1 cellular context compared by ENCODE assay signal in the genomic region with DNA sequence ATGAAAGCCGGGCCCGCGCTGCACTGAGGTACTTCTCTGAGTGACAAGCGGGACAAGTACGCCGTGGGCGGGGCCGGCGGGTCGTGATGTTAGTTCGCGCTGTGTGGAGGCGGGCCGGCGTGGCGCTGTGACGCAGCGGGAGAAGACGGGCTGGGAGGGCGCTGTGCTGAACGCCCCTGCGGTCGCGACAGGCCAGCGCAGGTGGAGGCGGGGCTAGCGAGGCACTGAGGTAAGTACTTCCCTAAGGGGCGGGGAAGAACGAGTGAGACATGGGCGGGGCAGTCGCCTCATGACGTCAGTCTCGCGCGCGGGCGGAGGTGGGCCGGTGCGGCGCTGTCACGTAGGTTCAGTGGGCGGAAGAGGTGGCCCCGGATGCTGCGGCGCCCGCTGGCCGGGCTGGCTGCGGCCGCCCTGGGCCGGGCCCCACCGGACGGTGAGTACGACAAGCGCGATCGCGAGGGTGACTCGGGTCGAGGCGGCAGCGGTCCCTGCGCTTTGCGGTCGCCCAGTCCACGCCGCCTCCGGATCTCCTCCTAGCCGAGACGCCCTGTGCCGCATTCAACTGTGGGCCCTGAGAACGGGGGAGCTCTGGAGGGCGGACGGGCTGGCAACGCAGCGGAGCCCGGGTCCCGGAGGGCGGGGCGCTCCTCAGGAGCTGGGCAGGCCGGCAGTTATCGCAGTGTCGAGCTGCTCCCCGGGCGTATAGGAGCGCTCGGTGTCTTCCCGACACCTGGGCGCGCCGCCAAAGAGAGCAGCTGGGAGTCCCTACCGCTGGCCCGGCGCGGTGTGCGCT.
TF ChIP-seq lines count a peak whose summit lies in the region.

A gene with protein sequence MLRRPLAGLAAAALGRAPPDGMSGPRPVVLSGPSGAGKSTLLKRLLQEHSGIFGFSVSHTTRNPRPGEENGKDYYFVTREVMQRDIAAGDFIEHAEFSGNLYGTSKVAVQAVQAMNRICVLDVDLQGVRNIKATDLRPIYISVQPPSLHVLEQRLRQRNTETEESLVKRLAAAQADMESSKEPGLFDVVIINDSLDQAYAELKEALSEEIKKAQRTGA (plus strand): TSS at position 349 of the 793 bp plus-strand sequence. CDS start 24 bp downstream, at position 373.

TF ChIP-seq in HepG2, 621 proteins besides CTCF, POLR2A, EP300 and RAD21 (continued from another document and continues in another):
- TF ChIP-seq, protein P1, sequence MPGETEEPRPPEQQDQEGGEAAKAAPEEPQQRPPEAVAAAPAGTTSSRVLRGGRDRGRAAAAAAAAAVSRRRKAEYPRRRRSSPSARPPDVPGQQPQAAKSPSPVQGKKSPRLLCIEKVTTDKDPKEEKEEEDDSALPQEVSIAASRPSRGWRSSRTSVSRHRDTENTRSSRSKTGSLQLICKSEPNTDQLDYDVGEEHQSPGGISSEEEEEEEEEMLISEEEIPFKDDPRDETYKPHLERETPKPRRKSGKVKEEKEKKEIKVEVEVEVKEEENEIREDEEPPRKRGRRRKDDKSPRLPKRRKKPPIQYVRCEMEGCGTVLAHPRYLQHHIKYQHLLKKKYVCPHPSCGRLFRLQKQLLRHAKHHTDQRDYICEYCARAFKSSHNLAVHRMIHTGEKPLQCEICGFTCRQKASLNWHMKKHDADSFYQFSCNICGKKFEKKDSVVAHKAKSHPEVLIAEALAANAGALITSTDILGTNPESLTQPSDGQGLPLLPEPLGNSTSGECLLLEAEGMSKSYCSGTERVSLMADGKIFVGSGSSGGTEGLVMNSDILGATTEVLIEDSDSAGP (CRISPR knock-in tag; IDR thresholded peaks at IDR 0.05; ENCODE audit: borderline replicate concordance), result peak; percentile 77
- TF ChIP-seq ZNF737 (CRISPR knock-in tag; IDR thresholded peaks at IDR 0.05; ENCODE audit: borderline replicate concordance) (no peak), MIER2 (CRISPR knock-in tag; IDR thresholded peaks at IDR 0.05) (no peak), HMGA1 (CRISPR knock-in tag; conservative IDR thresholded peaks at IDR 0.05) (no peak), SP5 (CRISPR knock-in tag; IDR thresholded peaks at IDR 0.05; ENCODE audit: borderline replicate concordance, low read depth) (peak; percentile 98), PPARG (CRISPR knock-in tag; conservative IDR thresholded peaks at IDR 0.05) (no peak), ZC3H13 (CRISPR knock-in tag; IDR thresholded peaks at IDR 0.05) (no peak; the same call in 1 of the 2 replicates), ZNF207 (IDR thresholded peaks at IDR 0.05; ENCODE audit: borderline replicate concordance) (no peak), FOXK2 (IDR thresholded peaks at IDR 0.05) (no peak), ZNF709 (CRISPR knock-in tag; IDR thresholded peaks at IDR 0.05) (peak; percentile 80), IKZF1 (IDR thresholded peaks at IDR 0.05) (no peak), MBNL3 (CRISPR knock-in tag; conservative IDR thresholded peaks at IDR 0.05) (no peak), ATAD3A (CRISPR knock-in tag; IDR thresholded peaks at IDR 0.05) (no peak), ERF (CRISPR knock-in tag; IDR thresholded peaks at IDR 0.05) (peak; percentile 79; the same call in 1 of the 2 replicates), SOX6 (IDR thresholded peaks at IDR 0.05) (no peak), SOX6 (CRISPR knock-in tag; IDR thresholded peaks at IDR 0.05) (peak; percentile 55; the same call in 1 of the 2 replicates)
- TF ChIP-seq, protein P2, sequence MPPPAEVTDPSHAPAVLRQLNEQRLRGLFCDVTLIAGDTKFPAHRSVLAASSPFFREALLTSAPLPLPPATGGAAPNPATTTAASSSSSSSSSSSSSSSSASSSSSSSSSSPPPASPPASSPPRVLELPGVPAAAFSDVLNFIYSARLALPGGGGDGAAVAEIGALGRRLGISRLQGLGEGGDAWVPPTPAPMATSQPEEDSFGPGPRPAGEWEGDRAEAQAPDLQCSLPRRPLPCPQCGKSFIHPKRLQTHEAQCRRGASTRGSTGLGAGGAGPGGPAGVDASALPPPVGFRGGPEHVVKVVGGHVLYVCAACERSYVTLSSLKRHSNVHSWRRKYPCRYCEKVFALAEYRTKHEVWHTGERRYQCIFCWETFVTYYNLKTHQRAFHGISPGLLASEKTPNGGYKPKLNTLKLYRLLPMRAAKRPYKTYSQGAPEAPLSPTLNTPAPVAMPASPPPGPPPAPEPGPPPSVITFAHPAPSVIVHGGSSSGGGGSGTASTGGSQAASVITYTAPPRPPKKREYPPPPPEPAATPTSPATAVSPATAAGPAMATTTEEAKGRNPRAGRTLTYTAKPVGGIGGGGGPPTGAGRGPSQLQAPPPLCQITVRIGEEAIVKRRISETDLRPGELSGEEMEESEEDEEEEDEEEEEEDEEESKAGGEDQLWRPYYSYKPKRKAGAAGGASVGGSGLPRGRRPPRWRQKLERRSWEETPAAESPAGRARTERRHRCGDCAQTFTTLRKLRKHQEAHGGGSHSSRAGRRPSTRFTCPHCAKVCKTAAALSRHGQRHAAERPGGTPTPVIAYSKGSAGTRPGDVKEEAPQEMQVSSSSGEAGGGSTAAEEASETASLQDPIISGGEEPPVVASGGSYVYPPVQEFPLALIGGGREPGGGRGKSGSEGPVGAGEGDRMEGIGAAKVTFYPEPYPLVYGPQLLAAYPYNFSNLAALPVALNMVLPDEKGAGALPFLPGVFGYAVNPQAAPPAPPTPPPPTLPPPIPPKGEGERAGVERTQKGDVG (CRISPR knock-in tag; IDR thresholded peaks at IDR 0.05; ENCODE audit: borderline replicate concordance), result peak; percentile 51; the same call in 1 of the 2 replicates
- TF ChIP-seq, protein P3, sequence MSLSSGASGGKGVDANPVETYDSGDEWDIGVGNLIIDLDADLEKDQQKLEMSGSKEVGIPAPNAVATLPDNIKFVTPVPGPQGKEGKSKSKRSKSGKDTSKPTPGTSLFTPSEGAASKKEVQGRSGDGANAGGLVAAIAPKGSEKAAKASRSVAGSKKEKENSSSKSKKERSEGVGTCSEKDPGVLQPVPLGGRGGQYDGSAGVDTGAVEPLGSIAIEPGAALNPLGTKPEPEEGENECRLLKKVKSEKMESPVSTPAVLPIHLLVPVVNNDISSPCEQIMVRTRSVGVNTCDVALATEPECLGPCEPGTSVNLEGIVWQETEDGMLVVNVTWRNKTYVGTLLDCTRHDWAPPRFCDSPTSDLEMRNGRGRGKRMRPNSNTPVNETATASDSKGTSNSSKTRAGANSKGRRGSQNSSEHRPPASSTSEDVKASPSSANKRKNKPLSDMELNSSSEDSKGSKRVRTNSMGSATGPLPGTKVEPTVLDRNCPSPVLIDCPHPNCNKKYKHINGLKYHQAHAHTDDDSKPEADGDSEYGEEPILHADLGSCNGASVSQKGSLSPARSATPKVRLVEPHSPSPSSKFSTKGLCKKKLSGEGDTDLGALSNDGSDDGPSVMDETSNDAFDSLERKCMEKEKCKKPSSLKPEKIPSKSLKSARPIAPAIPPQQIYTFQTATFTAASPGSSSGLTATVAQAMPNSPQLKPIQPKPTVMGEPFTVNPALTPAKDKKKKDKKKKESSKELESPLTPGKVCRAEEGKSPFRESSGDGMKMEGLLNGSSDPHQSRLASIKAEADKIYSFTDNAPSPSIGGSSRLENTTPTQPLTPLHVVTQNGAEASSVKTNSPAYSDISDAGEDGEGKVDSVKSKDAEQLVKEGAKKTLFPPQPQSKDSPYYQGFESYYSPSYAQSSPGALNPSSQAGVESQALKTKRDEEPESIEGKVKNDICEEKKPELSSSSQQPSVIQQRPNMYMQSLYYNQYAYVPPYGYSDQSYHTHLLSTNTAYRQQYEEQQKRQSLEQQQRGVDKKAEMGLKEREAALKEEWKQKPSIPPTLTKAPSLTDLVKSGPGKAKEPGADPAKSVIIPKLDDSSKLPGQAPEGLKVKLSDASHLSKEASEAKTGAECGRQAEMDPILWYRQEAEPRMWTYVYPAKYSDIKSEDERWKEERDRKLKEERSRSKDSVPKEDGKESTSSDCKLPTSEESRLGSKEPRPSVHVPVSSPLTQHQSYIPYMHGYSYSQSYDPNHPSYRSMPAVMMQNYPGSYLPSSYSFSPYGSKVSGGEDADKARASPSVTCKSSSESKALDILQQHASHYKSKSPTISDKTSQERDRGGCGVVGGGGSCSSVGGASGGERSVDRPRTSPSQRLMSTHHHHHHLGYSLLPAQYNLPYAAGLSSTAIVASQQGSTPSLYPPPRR (CRISPR knock-in tag; IDR thresholded peaks at IDR 0.05; ENCODE audit: borderline replicate concordance), result peak; percentile 23; the same call in 1 of the 2 replicates
- TF ChIP-seq, protein P4, sequence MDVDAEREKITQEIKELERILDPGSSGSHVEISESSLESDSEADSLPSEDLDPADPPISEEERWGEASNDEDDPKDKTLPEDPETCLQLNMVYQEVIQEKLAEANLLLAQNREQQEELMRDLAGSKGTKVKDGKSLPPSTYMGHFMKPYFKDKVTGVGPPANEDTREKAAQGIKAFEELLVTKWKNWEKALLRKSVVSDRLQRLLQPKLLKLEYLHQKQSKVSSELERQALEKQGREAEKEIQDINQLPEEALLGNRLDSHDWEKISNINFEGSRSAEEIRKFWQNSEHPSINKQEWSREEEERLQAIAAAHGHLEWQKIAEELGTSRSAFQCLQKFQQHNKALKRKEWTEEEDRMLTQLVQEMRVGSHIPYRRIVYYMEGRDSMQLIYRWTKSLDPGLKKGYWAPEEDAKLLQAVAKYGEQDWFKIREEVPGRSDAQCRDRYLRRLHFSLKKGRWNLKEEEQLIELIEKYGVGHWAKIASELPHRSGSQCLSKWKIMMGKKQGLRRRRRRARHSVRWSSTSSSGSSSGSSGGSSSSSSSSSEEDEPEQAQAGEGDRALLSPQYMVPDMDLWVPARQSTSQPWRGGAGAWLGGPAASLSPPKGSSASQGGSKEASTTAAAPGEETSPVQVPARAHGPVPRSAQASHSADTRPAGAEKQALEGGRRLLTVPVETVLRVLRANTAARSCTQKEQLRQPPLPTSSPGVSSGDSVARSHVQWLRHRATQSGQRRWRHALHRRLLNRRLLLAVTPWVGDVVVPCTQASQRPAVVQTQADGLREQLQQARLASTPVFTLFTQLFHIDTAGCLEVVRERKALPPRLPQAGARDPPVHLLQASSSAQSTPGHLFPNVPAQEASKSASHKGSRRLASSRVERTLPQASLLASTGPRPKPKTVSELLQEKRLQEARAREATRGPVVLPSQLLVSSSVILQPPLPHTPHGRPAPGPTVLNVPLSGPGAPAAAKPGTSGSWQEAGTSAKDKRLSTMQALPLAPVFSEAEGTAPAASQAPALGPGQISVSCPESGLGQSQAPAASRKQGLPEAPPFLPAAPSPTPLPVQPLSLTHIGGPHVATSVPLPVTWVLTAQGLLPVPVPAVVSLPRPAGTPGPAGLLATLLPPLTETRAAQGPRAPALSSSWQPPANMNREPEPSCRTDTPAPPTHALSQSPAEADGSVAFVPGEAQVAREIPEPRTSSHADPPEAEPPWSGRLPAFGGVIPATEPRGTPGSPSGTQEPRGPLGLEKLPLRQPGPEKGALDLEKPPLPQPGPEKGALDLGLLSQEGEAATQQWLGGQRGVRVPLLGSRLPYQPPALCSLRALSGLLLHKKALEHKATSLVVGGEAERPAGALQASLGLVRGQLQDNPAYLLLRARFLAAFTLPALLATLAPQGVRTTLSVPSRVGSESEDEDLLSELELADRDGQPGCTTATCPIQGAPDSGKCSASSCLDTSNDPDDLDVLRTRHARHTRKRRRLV (CRISPR knock-in tag; IDR thresholded peaks at IDR 0.05), result no peak
- TF ChIP-seq, protein P5, sequence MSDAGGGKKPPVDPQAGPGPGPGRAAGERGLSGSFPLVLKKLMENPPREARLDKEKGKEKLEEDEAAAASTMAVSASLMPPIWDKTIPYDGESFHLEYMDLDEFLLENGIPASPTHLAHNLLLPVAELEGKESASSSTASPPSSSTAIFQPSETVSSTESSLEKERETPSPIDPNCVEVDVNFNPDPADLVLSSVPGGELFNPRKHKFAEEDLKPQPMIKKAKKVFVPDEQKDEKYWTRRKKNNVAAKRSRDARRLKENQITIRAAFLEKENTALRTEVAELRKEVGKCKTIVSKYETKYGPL (CRISPR knock-in tag; IDR thresholded peaks at IDR 0.05), result no peak
- TF ChIP-seq, protein P6, sequence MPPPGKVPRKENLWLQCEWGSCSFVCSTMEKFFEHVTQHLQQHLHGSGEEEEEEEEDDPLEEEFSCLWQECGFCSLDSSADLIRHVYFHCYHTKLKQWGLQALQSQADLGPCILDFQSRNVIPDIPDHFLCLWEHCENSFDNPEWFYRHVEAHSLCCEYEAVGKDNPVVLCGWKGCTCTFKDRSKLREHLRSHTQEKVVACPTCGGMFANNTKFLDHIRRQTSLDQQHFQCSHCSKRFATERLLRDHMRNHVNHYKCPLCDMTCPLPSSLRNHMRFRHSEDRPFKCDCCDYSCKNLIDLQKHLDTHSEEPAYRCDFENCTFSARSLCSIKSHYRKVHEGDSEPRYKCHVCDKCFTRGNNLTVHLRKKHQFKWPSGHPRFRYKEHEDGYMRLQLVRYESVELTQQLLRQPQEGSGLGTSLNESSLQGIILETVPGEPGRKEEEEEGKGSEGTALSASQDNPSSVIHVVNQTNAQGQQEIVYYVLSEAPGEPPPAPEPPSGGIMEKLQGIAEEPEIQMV (CRISPR knock-in tag; IDR thresholded peaks at IDR 0.05; ENCODE audit: low read depth), result no peak
- TF ChIP-seq, protein P7, sequence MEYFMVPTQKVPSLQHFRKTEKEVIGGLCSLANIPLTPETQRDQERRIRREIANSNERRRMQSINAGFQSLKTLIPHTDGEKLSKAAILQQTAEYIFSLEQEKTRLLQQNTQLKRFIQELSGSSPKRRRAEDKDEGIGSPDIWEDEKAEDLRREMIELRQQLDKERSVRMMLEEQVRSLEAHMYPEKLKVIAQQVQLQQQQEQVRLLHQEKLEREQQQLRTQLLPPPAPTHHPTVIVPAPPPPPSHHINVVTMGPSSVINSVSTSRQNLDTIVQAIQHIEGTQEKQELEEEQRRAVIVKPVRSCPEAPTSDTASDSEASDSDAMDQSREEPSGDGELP (IDR thresholded peaks at IDR 0.05; ENCODE audit: borderline replicate concordance, low read depth), result 0 out of 2 replicates have a peak, but pooled peaks have one; percentile 62
- TF ChIP-seq, protein P8, sequence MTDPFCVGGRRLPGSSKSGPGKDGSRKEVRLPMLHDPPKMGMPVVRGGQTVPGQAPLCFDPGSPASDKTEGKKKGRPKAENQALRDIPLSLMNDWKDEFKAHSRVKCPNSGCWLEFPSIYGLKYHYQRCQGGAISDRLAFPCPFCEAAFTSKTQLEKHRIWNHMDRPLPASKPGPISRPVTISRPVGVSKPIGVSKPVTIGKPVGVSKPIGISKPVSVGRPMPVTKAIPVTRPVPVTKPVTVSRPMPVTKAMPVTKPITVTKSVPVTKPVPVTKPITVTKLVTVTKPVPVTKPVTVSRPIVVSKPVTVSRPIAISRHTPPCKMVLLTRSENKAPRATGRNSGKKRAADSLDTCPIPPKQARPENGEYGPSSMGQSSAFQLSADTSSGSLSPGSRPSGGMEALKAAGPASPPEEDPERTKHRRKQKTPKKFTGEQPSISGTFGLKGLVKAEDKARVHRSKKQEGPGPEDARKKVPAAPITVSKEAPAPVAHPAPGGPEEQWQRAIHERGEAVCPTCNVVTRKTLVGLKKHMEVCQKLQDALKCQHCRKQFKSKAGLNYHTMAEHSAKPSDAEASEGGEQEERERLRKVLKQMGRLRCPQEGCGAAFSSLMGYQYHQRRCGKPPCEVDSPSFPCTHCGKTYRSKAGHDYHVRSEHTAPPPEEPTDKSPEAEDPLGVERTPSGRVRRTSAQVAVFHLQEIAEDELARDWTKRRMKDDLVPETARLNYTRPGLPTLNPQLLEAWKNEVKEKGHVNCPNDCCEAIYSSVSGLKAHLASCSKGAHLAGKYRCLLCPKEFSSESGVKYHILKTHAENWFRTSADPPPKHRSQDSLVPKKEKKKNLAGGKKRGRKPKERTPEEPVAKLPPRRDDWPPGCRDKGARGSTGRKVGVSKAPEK (CRISPR knock-in tag; IDR thresholded peaks at IDR 0.05; ENCODE audit: borderline replicate concordance), result no peak
